In the genomic region with DNA sequence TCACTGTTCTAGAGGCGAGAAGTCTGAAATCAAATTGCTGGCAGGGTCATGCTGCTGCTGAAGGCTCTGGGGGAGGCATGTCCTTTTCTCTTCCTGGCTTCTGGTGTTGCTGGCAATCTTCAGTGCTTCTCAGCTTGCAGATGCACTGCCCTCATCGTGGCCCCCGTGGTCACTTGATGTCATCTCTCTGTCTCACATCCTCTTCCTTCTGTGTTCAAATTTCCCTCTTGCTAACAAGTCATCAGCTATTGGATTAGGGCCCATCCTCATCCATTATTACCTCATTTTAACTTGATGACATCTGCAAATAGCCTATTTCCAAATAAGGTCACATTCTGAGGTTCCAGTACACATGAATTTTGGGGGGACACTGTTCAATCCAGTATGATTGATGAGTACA, we compare ENCODE assay signal across 2 cellular contexts.
TF ChIP-seq lines count a peak whose summit lies in the region.

No MANE protein-coding gene starts in this region.

TF ChIP-seq in liver, 16 proteins besides CTCF, POLR2A, EP300 and RAD21 (continued from another document):
- TF ChIP-seq, protein P1, sequence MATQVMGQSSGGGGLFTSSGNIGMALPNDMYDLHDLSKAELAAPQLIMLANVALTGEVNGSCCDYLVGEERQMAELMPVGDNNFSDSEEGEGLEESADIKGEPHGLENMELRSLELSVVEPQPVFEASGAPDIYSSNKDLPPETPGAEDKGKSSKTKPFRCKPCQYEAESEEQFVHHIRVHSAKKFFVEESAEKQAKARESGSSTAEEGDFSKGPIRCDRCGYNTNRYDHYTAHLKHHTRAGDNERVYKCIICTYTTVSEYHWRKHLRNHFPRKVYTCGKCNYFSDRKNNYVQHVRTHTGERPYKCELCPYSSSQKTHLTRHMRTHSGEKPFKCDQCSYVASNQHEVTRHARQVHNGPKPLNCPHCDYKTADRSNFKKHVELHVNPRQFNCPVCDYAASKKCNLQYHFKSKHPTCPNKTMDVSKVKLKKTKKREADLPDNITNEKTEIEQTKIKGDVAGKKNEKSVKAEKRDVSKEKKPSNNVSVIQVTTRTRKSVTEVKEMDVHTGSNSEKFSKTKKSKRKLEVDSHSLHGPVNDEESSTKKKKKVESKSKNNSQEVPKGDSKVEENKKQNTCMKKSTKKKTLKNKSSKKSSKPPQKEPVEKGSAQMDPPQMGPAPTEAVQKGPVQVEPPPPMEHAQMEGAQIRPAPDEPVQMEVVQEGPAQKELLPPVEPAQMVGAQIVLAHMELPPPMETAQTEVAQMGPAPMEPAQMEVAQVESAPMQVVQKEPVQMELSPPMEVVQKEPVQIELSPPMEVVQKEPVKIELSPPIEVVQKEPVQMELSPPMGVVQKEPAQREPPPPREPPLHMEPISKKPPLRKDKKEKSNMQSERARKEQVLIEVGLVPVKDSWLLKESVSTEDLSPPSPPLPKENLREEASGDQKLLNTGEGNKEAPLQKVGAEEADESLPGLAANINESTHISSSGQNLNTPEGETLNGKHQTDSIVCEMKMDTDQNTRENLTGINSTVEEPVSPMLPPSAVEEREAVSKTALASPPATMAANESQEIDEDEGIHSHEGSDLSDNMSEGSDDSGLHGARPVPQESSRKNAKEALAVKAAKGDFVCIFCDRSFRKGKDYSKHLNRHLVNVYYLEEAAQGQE (IDR thresholded peaks at IDR 0.05), result no peak
- TF ChIP-seq MAX (IDR thresholded peaks at IDR 0.05), result no peak
- TF ChIP-seq, protein P2, sequence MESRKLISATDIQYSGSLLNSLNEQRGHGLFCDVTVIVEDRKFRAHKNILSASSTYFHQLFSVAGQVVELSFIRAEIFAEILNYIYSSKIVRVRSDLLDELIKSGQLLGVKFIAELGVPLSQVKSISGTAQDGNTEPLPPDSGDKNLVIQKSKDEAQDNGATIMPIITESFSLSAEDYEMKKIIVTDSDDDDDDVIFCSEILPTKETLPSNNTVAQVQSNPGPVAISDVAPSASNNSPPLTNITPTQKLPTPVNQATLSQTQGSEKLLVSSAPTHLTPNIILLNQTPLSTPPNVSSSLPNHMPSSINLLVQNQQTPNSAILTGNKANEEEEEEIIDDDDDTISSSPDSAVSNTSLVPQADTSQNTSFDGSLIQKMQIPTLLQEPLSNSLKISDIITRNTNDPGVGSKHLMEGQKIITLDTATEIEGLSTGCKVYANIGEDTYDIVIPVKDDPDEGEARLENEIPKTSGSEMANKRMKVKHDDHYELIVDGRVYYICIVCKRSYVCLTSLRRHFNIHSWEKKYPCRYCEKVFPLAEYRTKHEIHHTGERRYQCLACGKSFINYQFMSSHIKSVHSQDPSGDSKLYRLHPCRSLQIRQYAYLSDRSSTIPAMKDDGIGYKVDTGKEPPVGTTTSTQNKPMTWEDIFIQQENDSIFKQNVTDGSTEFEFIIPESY (IDR thresholded peaks at IDR 0.05), result no peak
- no peak for TF ChIP-seq JUND (IDR thresholded peaks at IDR 0.05)
- TF ChIP-seq EGR1 (IDR thresholded peaks at IDR 0.05; ENCODE audit: low read depth in 2 of 2), result no peak
- TF ChIP-seq ATF3 (IDR thresholded peaks at IDR 0.05), result no peak
- no peak for TF ChIP-seq NR2F2 (IDR thresholded peaks at IDR 0.05)
- no peak for TF ChIP-seq HNF4A (conservative IDR thresholded peaks at IDR 0.05)
- no peak for TF ChIP-seq FOXA1 (IDR thresholded peaks at IDR 0.05)
- no peak for TF ChIP-seq RXRA (IDR thresholded peaks at IDR 0.05)
TF ChIP-seq in liver: peak in this region for 0.

TF ChIP-seq in HepG2, 621 proteins besides CTCF, POLR2A, EP300 and RAD21:
- TF ChIP-seq, protein P3, sequence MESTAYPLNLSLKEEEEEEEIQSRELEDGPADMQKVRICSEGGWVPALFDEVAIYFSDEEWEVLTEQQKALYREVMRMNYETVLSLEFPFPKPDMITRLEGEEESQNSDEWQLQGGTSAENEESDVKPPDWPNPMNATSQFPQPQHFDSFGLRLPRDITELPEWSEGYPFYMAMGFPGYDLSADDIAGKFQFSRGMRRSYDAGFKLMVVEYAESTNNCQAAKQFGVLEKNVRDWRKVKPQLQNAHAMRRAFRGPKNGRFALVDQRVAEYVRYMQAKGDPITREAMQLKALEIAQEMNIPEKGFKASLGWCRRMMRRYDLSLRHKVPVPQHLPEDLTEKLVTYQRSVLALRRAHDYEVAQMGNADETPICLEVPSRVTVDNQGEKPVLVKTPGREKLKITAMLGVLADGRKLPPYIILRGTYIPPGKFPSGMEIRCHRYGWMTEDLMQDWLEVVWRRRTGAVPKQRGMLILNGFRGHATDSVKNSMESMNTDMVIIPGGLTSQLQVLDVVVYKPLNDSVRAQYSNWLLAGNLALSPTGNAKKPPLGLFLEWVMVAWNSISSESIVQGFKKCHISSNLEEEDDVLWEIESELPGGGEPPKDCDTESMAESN (CRISPR knock-in tag; conservative IDR thresholded peaks at IDR 0.05), result no peak
- no peak for TF ChIP-seq ZBTB14 (CRISPR knock-in tag; IDR thresholded peaks at IDR 0.05)
- TF ChIP-seq ZKSCAN5 (CRISPR knock-in tag; IDR thresholded peaks at IDR 0.05), result no peak
- TF ChIP-seq ZNF558 (CRISPR knock-in tag; IDR thresholded peaks at IDR 0.05; ENCODE audit: borderline replicate concordance), result no peak
- no peak for TF ChIP-seq PHF20 (CRISPR knock-in tag; IDR thresholded peaks at IDR 0.05)
- no peak for TF ChIP-seq THAP9 (CRISPR knock-in tag; IDR thresholded peaks at IDR 0.05; ENCODE audit: borderline replicate concordance)
- TF ChIP-seq ZFAT (CRISPR knock-in tag; conservative IDR thresholded peaks at IDR 0.05), result no peak
